Comparison of ENCODE assay signal across 8 cellular contexts in genomic region chr16:72501739-72502653, GRCh38.
DNase-seq lines count a peak whose midpoint lies in the region; ATAC-seq lines count a peak whose summit lies in the region.

No MANE protein-coding gene starts in this region.

- H3K27me3 Mint-ChIP-seq in activated T-cell treated with anti-CD3 and anti-CD28 coated beads, Interleukin-2, amount 50 U/mL, for 72 hours (ENCODE audit: low read depth) = no peaks in the 10 kb centered on the region
- H3K27me3 Mint-ChIP-seq in effector memory CD8-positive, alpha-beta T cell = no peaks in the 10 kb centered on the region

- H3K9me3 Mint-ChIP-seq in activated T-cell treated with anti-CD3 and anti-CD28 coated beads, Interleukin-2, amount 50 U/mL, for 72 hours = no peaks in the 10 kb centered on the region
- H3K9me3 Mint-ChIP-seq in effector memory CD8-positive, alpha-beta T cell = no peaks in the 10 kb centered on the region

- no peaks in the 10 kb centered on the region for H3K36me3 Mint-ChIP-seq in activated T-cell treated with anti-CD3 and anti-CD28 coated beads, Interleukin-2, amount 50 U/mL, for 72 hours (ENCODE audit: insufficient read depth in 2 of 2)
- no peaks in the 10 kb centered on the region for H3K36me3 Mint-ChIP-seq in effector memory CD8-positive, alpha-beta T cell (ENCODE audit: insufficient read depth)

- H3K27ac Mint-ChIP-seq in activated T-cell treated with anti-CD3 and anti-CD28 coated beads, Interleukin-2, amount 50 U/mL, for 72 hours = no peak overlapping the region
- no peak overlapping the region for H3K27ac Mint-ChIP-seq in effector memory CD8-positive, alpha-beta T cell

- ATAC-seq in GM18907 (IDR thresholded peaks at IDR 0.05; ENCODE audit: unreplicated experiment) (peak; percentile 91), HG03520 (IDR thresholded peaks at IDR 0.05; ENCODE audit: unreplicated experiment) (peak; percentile 74)
- ATAC-seq in activated T-cell treated with anti-CD3 and anti-CD28 coated beads, Interleukin-2, amount 50 U/mL, for 72 hours (replicated peaks in 1 of 2) = peak in 1 of 2 donors; percentile 53
- ATAC-seq in effector memory CD8-positive, alpha-beta T cell (replicated peaks) = no peak

- no peaks in the 10 kb centered on the region for H3K4me1 Mint-ChIP-seq in activated T-cell treated with anti-CD3 and anti-CD28 coated beads, Interleukin-2, amount 50 U/mL, for 72 hours (ENCODE audit: low read depth)
- no peaks in the 10 kb centered on the region for H3K4me1 Mint-ChIP-seq in effector memory CD8-positive, alpha-beta T cell (ENCODE audit: low read depth in 2 of 2)

- DNase-seq in CD1c-positive myeloid dendritic cell (ENCODE audit: extremely low spot score) (peak; percentile 55), NCI-H526 treated with DMSO at 0.1 percent for 48 hours (lab: John Stamatoyannopoulos, UW) (peak; percentile 24), glomerular endothelial cell (ENCODE audit: extremely low read depth, low read depth, low spot score) (peak; percentile 57), pons (ENCODE audit: low spot score) (peak; percentile 85)
- peak; percentile 42 to 43 for DNase-seq in activated T-cell treated with anti-CD3 and anti-CD28 coated beads, Interleukin-2, amount 50 U/mL, for 72 hours
- no peak for DNase-seq in effector memory CD8-positive, alpha-beta T cell

- no peak overlapping the region for H3K4me3 Mint-ChIP-seq in activated T-cell treated with anti-CD3 and anti-CD28 coated beads, Interleukin-2, amount 50 U/mL, for 72 hours
- no peak overlapping the region for H3K4me3 Mint-ChIP-seq in effector memory CD8-positive, alpha-beta T cell

Comparison
In these comparisons a context has a peak if more than half of its experiments do, and no peak if none do; other contexts are left out.
1. DNase-seq: peak in CD1c-positive myeloid dendritic cell (single experiment), NCI-H526 treated with DMSO at 0.1 percent for 48 hours (single experiment), activated T-cell treated with anti-CD3 and anti-CD28 coated beads, Interleukin-2, amount 50 U/mL, for 72 hours (2 of 2), glomerular endothelial cell (single experiment) and pons (single experiment); none in effector memory CD8-positive, alpha-beta T cell (0 of 3).